Comparison of ENCODE assay signal across 21 cellular contexts in genomic region chr10:21330628-21331020, GRCh38.
DNase-seq lines count a peak whose midpoint lies in the region; ATAC-seq and TF ChIP-seq lines count a peak whose summit lies in the region.
"Had no signal": no experiment of that assay in that cellular context is flagged by ENCODE, and none has a peak within 500 bp of the region (broad histone marks: within the 10 kb centered on the region; RNA-seq: fewer than 3 reads in every experiment).

No MANE protein-coding gene starts in this region.

- no peak for TF ChIP-seq POLR2A in transverse colon (IDR thresholded peaks at IDR 0.05)

- DNase-seq in Right ventricle myocardium superior (no peak), right atrium auricular region (ENCODE audit: low spot score) (no peak), globus pallidus (ENCODE audit: low spot score) (peak; percentile 2), transverse colon (no peak), activated gamma-delta T cell (lab: John Stamatoyannopoulos, UW) (no peak), NCI-H748 (lab: John Stamatoyannopoulos, UW; ENCODE audit: unreplicated experiment) (no peak)
- DNase-seq: activated CD4-positive, alpha-beta T cell treated with anti-CD3 and anti-CD28 coated beads, Interleukin-2, amount 10 ng/mL, durations not matched to agents 7 days and 5 days; activated naive CD4-positive, alpha-beta T cell treated with anti-CD3 and anti-CD28 coated beads for 36 hours; DMS79; head of caudate nucleus; Karpas-422; NCI-H82; occipital lobe; stimulated activated CD4-positive, alpha-beta T cell treated with anti-CD3 and anti-CD28 coated beads, Interleukin-4, amount 100 ng/mL, for 4 hours; stimulated activated CD8-positive, alpha-beta memory T cell treated with anti-CD3 and anti-CD28 coated beads, Interleukin-4, amount 100 ng/mL, for 48 hours had no signal

- no peak for TF ChIP-seq EP300 in transverse colon (IDR thresholded peaks at IDR 0.05; ENCODE audit: low read depth)

- H3K4me3 ChIP-seq in right atrium auricular region (no peak overlapping the region), mesodermal cell (ENCODE audit: extremely low read depth, insufficient read depth, low read length, poor library complexity, severe bottlenecking) (no peak overlapping the region), transverse colon (no peak overlapping the region)
- H3K4me3 ChIP-seq: coronary artery, HAP-1 had no signal

- intact Hi-C loops in Right ventricle myocardium superior (cut with DNase I) (no loop called here), transverse colon (cut with DNase I; ENCODE audit: low total_unique reads) (no loop called here)

- H3K27me3 ChIP-seq in right atrium auricular region, result no peaks in the 10 kb centered on the region
- H3K27me3 ChIP-seq in transverse colon, result no peaks in the 10 kb centered on the region

- in situ Hi-C loops in transverse colon (cut with MboI; ENCODE audit: low pct_ligation_motif_present in 1 of 4, low pct_unique_long_range_greater_than_20kb in 1 of 4, low sequenced_read_pairs in 3 of 4), result no loop called here

- 86% methylated on average over 4 of the region's 6 CpGs; no CpG with 5 or more reads in 1 of the 2 experiments for WGBS in mesodermal cell (ENCODE audit: insufficient coverage in 2 of 2), 2 experiments
- 65 to 75% methylated on average over 1 to 6 of the region's 6 CpGs for WGBS in transverse colon (ENCODE audit: low coverage in 1 of 2), 2 donors

- ATAC-seq in Right ventricle myocardium superior (ENCODE audit: poor library complexity) (peak; percentile 34), HG03354 (IDR thresholded peaks at IDR 0.05; ENCODE audit: poor library complexity, severe bottlenecking, unreplicated experiment) (no peak)

- no peaks in the 10 kb centered on the region for H3K36me3 ChIP-seq in right atrium auricular region
- no peaks in the 10 kb centered on the region for H3K36me3 ChIP-seq in mesodermal cell (ENCODE audit: control insufficient read depth, insufficient read depth, low read length)
- no peaks in the 10 kb centered on the region for H3K36me3 ChIP-seq in transverse colon
- H3K36me3 ChIP-seq: HAP-1 had no signal

- H3K9me3 ChIP-seq in right atrium auricular region (no peaks in the 10 kb centered on the region), mesodermal cell (ENCODE audit: control insufficient read depth, low read length) (no peaks in the 10 kb centered on the region), transverse colon (no peaks in the 10 kb centered on the region)
- H3K9me3 ChIP-seq: HAP-1 had no signal

- H3K27ac ChIP-seq in right atrium auricular region (peak overlapping the region in 1 of 2 donors; percentile 48), mesodermal cell (ENCODE audit: low read depth, low read length, severe bottlenecking) (peak overlapping the region; percentile 10), transverse colon (no peak overlapping the region)
- H3K27ac ChIP-seq: C4-2B, epithelial cell of prostate had no signal

- TF ChIP-seq CTCF in right atrium auricular region (IDR thresholded peaks at IDR 0.05) (no peak), transverse colon (IDR thresholded peaks at IDR 0.05) (no peak)

- H3K4me1 ChIP-seq in right atrium auricular region (peaks cover 0 to 18% of the 10 kb centered on the region in 2 donors), mesodermal cell (ENCODE audit: control insufficient read depth, insufficient read depth, low read length, poor library complexity, severe bottlenecking) (peaks cover 5% of the 10 kb centered on the region), transverse colon (peaks cover 0 to 6% (median 3%) of the 10 kb centered on the region in 4 donors)
